15 cellular contexts compared by ENCODE assay signal in genomic region chr9:105455836-105456475, GRCh38.
"Had no signal": no experiment of that assay in that cellular context is flagged by ENCODE, and none has a peak within 500 bp of the region (broad histone marks: within the 10 kb centered on the region; RNA-seq: fewer than 3 reads in every experiment).

No MANE protein-coding gene starts in this region.

- H3K4me3 ChIP-seq: esophagus muscularis mucosa, skin epidermis, stomach had no signal

- H3K27ac ChIP-seq: epithelial cell of prostate, esophagus muscularis mucosa, skin epidermis, stomach had no signal

- H3K9me3 ChIP-seq: esophagus muscularis mucosa had no signal

- DNase-seq: effector memory CD4-positive, alpha-beta T cell; glutamatergic neuron; islet precursor cell; mammary epithelial cell; natural killer cell; stimulated activated CD4-positive, alpha-beta T cell treated with anti-CD3 and anti-CD28 coated beads, Interleukin-12 subunit alpha, Interleukin-12 subunit beta, amount 100 ng/mL, for 4 hours; stimulated activated naive CD4-positive, alpha-beta T cell; stomach; substantia nigra; trophoblast cell had no signal

- ATAC-seq: left lobe of liver, natural killer cell, sciatic nerve had no signal

- H3K36me3 ChIP-seq: esophagus muscularis mucosa, stomach had no signal

- H3K27me3 ChIP-seq: esophagus muscularis mucosa, stomach had no signal
